Comparison of ENCODE assay signal across 1 cellular context in the genomic region with DNA sequence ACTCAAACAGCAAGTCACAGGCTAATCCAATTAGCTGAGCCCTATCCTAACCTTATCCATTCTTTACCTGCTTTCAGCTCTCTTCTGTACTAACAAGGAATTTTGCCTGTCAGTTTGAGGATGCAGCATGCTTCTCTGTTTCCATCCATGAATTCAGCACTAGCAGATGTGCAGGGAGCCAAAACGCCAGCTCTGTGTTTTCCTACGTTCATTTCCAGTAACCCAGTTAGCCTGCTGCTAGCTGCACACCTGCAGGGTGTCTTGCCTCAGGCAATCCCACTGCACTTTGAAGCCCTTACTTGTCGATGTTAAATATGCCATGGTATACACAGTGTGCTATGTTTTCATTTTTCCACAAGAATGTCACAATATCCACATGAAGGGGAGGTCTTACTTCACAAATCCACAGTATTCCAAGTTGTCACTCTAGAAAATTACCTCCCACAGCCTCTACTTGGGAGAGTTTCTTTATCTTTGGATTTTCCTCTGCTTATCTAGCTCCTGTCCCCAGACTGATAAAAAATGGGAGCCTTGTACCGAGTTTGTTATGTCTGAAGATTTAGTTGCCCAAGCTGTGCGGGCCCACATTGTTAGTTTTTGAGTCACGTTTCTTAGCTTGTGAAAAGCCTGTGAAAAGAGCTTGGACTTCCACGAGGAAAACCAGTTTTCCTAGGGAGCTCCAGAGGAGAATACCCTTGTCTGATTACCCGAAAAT.
TF ChIP-seq lines count a peak whose summit lies in the region.

No MANE protein-coding gene starts in this region.

TF ChIP-seq in IMR-90, 13 proteins besides CTCF, POLR2A, EP300 and RAD21:
- no peak for TF ChIP-seq FOS (IDR thresholded peaks at IDR 0.05; ENCODE audit: low read depth, low read length)
- no peak for TF ChIP-seq CHD1 (IDR thresholded peaks at IDR 0.05; ENCODE audit: low read depth, low read length)
